1 cellular context compared by ENCODE assay signal in the genomic region with DNA sequence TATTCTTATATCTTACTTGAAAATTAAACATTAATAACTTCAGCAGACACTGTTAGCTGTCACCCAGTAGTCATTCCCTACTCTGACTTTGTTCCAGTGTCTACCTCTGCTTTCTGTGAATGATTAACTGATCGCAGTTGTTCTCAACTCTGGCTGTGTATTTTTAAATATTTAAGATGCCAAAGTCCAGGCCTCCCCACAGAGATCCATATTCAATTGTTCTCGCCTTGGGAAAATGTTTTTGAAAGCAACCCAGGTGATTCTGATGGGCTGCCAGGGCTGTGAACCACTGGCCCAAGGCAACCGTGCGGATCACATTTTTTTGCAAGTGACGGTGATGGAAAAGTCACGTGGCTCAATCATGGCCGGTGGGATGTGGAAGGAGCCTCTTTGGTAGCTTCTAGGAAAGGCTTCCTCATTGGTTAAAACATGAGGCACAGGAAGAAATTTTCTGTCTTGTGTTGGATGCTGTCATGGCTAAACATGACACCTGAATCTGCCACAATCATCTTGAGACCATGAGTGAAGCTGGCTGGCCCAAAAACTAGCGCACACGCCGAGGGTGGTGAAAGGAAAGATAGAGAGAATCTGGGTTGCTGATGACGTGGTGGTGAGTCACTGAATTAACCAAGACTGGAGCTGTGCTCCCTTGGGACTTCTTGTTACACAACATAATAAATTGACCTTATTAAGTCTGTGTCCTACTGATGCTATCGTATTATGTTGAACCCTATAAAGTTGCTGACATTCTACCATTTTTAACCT.
A peak's percentile ranks its signal among the peaks of the same experiment; 100 is the strongest.
TF ChIP-seq lines count a peak whose summit lies in the region.

No MANE protein-coding gene starts in this region.

TF ChIP-seq in HepG2, 621 proteins besides CTCF, POLR2A, EP300 and RAD21 (continued from another document and continues in another):
- TF ChIP-seq ATRX (CRISPR knock-in tag; IDR thresholded peaks at IDR 0.05; ENCODE audit: borderline replicate concordance) = no peak
- TF ChIP-seq, protein P1, sequence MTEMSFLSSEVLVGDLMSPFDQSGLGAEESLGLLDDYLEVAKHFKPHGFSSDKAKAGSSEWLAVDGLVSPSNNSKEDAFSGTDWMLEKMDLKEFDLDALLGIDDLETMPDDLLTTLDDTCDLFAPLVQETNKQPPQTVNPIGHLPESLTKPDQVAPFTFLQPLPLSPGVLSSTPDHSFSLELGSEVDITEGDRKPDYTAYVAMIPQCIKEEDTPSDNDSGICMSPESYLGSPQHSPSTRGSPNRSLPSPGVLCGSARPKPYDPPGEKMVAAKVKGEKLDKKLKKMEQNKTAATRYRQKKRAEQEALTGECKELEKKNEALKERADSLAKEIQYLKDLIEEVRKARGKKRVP (CRISPR knock-in tag; IDR thresholded peaks at IDR 0.05) = no peak
- TF ChIP-seq ARNT2 (CRISPR knock-in tag; IDR thresholded peaks at IDR 0.05; ENCODE audit: low read depth) = no peak
- 0 out of 2 replicates have a peak, but pooled peaks have one; percentile 33 for TF ChIP-seq ZNF343 (CRISPR knock-in tag; IDR thresholded peaks at IDR 0.05)
- TF ChIP-seq, protein P2, sequence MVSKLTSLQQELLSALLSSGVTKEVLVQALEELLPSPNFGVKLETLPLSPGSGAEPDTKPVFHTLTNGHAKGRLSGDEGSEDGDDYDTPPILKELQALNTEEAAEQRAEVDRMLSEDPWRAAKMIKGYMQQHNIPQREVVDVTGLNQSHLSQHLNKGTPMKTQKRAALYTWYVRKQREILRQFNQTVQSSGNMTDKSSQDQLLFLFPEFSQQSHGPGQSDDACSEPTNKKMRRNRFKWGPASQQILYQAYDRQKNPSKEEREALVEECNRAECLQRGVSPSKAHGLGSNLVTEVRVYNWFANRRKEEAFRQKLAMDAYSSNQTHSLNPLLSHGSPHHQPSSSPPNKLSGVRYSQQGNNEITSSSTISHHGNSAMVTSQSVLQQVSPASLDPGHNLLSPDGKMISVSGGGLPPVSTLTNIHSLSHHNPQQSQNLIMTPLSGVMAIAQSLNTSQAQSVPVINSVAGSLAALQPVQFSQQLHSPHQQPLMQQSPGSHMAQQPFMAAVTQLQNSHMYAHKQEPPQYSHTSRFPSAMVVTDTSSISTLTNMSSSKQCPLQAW (CRISPR knock-in tag; IDR thresholded peaks at IDR 0.05) = peak; percentile 99
- no peak for TF ChIP-seq ZNF44 (CRISPR knock-in tag; IDR thresholded peaks at IDR 0.05)
- TF ChIP-seq MBD4 (IDR thresholded peaks at IDR 0.05; ENCODE audit: borderline replicate concordance, low read length) = no peak
- no peak for TF ChIP-seq REXO4 (CRISPR knock-in tag; IDR thresholded peaks at IDR 0.05; ENCODE audit: borderline replicate concordance)
- TF ChIP-seq, protein P3, sequence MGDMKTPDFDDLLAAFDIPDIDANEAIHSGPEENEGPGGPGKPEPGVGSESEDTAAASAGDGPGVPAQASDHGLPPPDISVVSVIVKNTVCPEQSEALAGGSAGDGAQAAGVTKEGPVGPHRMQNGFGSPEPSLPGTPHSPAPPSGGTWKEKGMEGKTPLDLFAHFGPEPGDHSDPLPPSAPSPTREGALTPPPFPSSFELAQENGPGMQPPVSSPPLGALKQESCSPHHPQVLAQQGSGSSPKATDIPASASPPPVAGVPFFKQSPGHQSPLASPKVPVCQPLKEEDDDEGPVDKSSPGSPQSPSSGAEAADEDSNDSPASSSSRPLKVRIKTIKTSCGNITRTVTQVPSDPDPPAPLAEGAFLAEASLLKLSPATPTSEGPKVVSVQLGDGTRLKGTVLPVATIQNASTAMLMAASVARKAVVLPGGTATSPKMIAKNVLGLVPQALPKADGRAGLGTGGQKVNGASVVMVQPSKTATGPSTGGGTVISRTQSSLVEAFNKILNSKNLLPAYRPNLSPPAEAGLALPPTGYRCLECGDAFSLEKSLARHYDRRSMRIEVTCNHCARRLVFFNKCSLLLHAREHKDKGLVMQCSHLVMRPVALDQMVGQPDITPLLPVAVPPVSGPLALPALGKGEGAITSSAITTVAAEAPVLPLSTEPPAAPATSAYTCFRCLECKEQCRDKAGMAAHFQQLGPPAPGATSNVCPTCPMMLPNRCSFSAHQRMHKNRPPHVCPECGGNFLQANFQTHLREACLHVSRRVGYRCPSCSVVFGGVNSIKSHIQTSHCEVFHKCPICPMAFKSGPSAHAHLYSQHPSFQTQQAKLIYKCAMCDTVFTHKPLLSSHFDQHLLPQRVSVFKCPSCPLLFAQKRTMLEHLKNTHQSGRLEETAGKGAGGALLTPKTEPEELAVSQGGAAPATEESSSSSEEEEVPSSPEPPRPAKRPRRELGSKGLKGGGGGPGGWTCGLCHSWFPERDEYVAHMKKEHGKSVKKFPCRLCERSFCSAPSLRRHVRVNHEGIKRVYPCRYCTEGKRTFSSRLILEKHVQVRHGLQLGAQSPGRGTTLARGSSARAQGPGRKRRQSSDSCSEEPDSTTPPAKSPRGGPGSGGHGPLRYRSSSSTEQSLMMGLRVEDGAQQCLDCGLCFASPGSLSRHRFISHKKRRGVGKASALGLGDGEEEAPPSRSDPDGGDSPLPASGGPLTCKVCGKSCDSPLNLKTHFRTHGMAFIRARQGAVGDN (CRISPR knock-in tag; IDR thresholded peaks at IDR 0.05) = peak; percentile 34; the same call in 1 of the 2 replicates
- TF ChIP-seq TMF1 (CRISPR knock-in tag; IDR thresholded peaks at IDR 0.05; ENCODE audit: low read depth) = no peak
- TF ChIP-seq, protein P4, sequence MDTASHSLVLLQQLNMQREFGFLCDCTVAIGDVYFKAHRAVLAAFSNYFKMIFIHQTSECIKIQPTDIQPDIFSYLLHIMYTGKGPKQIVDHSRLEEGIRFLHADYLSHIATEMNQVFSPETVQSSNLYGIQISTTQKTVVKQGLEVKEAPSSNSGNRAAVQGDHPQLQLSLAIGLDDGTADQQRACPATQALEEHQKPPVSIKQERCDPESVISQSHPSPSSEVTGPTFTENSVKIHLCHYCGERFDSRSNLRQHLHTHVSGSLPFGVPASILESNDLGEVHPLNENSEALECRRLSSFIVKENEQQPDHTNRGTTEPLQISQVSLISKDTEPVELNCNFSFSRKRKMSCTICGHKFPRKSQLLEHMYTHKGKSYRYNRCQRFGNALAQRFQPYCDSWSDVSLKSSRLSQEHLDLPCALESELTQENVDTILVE (CRISPR knock-in tag; IDR thresholded peaks at IDR 0.05) = peak; percentile 42
- no peak for TF ChIP-seq NKX3-1 (CRISPR knock-in tag; IDR thresholded peaks at IDR 0.05)
- TF ChIP-seq PRPF4 (IDR thresholded peaks at IDR 0.05; ENCODE audit: low read depth, low read length, poor library complexity, severe bottlenecking) = no peak
- no peak for TF ChIP-seq NFE2L2 (IDR thresholded peaks at IDR 0.05; ENCODE audit: low read length)
- TF ChIP-seq CENPX (CRISPR knock-in tag; IDR thresholded peaks at IDR 0.05) = no peak
- TF ChIP-seq, protein P5, sequence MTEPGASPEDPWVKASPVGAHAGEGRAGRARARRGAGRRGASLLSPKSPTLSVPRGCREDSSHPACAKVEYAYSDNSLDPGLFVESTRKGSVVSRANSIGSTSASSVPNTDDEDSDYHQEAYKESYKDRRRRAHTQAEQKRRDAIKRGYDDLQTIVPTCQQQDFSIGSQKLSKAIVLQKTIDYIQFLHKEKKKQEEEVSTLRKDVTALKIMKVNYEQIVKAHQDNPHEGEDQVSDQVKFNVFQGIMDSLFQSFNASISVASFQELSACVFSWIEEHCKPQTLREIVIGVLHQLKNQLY (CRISPR knock-in tag; IDR thresholded peaks at IDR 0.05) = peak; percentile 81
- no peak for TF ChIP-seq ZFYVE20 (CRISPR knock-in tag; IDR thresholded peaks at IDR 0.05; ENCODE audit: borderline replicate concordance, low read depth)
- no peak for TF ChIP-seq ADNP (CRISPR knock-in tag; IDR thresholded peaks at IDR 0.05)
- TF ChIP-seq, protein P6, sequence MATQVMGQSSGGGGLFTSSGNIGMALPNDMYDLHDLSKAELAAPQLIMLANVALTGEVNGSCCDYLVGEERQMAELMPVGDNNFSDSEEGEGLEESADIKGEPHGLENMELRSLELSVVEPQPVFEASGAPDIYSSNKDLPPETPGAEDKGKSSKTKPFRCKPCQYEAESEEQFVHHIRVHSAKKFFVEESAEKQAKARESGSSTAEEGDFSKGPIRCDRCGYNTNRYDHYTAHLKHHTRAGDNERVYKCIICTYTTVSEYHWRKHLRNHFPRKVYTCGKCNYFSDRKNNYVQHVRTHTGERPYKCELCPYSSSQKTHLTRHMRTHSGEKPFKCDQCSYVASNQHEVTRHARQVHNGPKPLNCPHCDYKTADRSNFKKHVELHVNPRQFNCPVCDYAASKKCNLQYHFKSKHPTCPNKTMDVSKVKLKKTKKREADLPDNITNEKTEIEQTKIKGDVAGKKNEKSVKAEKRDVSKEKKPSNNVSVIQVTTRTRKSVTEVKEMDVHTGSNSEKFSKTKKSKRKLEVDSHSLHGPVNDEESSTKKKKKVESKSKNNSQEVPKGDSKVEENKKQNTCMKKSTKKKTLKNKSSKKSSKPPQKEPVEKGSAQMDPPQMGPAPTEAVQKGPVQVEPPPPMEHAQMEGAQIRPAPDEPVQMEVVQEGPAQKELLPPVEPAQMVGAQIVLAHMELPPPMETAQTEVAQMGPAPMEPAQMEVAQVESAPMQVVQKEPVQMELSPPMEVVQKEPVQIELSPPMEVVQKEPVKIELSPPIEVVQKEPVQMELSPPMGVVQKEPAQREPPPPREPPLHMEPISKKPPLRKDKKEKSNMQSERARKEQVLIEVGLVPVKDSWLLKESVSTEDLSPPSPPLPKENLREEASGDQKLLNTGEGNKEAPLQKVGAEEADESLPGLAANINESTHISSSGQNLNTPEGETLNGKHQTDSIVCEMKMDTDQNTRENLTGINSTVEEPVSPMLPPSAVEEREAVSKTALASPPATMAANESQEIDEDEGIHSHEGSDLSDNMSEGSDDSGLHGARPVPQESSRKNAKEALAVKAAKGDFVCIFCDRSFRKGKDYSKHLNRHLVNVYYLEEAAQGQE (IDR thresholded peaks at IDR 0.05; ENCODE audit: borderline replicate concordance in 1 of 2, low read depth in 1 of 2, low read length in 2 of 2) = no peak
- no peak for TF ChIP-seq ZC3H4 (CRISPR knock-in tag; IDR thresholded peaks at IDR 0.05; ENCODE audit: borderline replicate concordance)
- TF ChIP-seq HHEX (CRISPR knock-in tag; IDR thresholded peaks at IDR 0.05) = no peak
- TF ChIP-seq, protein P7, sequence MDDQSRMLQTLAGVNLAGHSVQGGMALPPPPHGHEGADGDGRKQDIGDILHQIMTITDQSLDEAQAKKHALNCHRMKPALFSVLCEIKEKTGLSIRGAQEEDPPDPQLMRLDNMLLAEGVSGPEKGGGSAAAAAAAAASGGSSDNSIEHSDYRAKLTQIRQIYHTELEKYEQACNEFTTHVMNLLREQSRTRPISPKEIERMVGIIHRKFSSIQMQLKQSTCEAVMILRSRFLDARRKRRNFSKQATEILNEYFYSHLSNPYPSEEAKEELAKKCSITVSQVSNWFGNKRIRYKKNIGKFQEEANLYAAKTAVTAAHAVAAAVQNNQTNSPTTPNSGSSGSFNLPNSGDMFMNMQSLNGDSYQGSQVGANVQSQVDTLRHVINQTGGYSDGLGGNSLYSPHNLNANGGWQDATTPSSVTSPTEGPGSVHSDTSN (CRISPR knock-in tag; IDR thresholded peaks at IDR 0.05; ENCODE audit: borderline replicate concordance) = no peak
- TF ChIP-seq PTBP1 (IDR thresholded peaks at IDR 0.05; ENCODE audit: low read depth, low read length, poor library complexity, severe bottlenecking) = no peak
- TF ChIP-seq, protein P8, sequence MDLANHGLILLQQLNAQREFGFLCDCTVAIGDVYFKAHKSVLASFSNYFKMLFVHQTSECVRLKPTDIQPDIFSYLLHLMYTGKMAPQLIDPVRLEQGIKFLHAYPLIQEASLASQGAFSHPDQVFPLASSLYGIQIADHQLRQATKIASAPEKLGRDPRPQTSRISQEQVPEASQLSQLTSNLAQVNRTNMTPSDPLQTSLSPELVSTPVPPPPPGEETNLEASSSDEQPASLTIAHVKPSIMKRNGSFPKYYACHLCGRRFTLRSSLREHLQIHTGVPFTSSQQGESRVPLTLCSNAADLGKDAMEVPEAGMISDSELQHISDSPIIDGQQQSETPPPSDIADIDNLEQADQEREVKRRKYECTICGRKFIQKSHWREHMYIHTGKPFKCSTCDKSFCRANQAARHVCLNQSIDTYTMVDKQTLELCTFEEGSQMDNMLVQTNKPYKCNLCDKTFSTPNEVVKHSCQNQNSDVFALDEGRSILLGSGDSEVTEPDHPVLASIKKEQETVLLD (CRISPR knock-in tag; IDR thresholded peaks at IDR 0.05; ENCODE audit: low read depth) = no peak
- TF ChIP-seq CREM (IDR thresholded peaks at IDR 0.05) = peak; percentile 59
- no peak for TF ChIP-seq CREM (CRISPR knock-in tag; IDR thresholded peaks at IDR 0.05)
- TF ChIP-seq SKI (IDR thresholded peaks at IDR 0.05; ENCODE audit: partially characterized antibody) = no peak
- no peak for TF ChIP-seq ZNF136 (CRISPR knock-in tag; IDR thresholded peaks at IDR 0.05; ENCODE audit: low read depth)
- no peak for TF ChIP-seq KDM5A (IDR thresholded peaks at IDR 0.05; ENCODE audit: borderline replicate concordance, low read length)
- TF ChIP-seq, protein P9, sequence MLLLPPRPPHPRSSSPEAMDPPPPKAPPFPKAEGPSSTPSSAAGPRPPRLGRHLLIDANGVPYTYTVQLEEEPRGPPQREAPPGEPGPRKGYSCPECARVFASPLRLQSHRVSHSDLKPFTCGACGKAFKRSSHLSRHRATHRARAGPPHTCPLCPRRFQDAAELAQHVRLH (CRISPR knock-in tag; IDR thresholded peaks at IDR 0.05; ENCODE audit: borderline replicate concordance, low read depth) = no peak; the same call in 1 of the 2 replicates
- TF ChIP-seq SOX13 (IDR thresholded peaks at IDR 0.05) = peak; percentile 76
- TF ChIP-seq SOX13 (CRISPR knock-in tag; conservative IDR thresholded peaks at IDR 0.05 in 1 of 2, IDR thresholded peaks at IDR 0.05 in 1 of 2) = peak in 1 of 2 experiments; percentile 99; a peak in 2 of 4 replicates
- TF ChIP-seq, protein P10, sequence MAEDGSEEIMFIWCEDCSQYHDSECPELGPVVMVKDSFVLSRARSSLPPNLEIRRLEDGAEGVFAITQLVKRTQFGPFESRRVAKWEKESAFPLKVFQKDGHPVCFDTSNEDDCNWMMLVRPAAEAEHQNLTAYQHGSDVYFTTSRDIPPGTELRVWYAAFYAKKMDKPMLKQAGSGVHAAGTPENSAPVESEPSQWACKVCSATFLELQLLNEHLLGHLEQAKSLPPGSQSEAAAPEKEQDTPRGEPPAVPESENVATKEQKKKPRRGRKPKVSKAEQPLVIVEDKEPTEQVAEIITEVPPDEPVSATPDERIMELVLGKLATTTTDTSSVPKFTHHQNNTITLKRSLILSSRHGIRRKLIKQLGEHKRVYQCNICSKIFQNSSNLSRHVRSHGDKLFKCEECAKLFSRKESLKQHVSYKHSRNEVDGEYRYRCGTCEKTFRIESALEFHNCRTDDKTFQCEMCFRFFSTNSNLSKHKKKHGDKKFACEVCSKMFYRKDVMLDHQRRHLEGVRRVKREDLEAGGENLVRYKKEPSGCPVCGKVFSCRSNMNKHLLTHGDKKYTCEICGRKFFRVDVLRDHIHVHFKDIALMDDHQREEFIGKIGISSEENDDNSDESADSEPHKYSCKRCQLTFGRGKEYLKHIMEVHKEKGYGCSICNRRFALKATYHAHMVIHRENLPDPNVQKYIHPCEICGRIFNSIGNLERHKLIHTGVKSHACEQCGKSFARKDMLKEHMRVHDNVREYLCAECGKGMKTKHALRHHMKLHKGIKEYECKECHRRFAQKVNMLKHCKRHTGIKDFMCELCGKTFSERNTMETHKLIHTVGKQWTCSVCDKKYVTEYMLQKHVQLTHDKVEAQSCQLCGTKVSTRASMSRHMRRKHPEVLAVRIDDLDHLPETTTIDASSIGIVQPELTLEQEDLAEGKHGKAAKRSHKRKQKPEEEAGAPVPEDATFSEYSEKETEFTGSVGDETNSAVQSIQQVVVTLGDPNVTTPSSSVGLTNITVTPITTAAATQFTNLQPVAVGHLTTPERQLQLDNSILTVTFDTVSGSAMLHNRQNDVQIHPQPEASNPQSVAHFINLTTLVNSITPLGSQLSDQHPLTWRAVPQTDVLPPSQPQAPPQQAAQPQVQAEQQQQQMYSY (CRISPR knock-in tag; IDR thresholded peaks at IDR 0.05) = no peak
- TF ChIP-seq ZNF737 (CRISPR knock-in tag; IDR thresholded peaks at IDR 0.05; ENCODE audit: borderline replicate concordance) = no peak
- no peak for TF ChIP-seq SNRNP70 (IDR thresholded peaks at IDR 0.05; ENCODE audit: low read depth, low read length)
- no peak for TF ChIP-seq ZNF441 (CRISPR knock-in tag; IDR thresholded peaks at IDR 0.05; ENCODE audit: borderline replicate concordance)
